ENCODE assay signal across 21 cellular contexts in the genomic region with DNA sequence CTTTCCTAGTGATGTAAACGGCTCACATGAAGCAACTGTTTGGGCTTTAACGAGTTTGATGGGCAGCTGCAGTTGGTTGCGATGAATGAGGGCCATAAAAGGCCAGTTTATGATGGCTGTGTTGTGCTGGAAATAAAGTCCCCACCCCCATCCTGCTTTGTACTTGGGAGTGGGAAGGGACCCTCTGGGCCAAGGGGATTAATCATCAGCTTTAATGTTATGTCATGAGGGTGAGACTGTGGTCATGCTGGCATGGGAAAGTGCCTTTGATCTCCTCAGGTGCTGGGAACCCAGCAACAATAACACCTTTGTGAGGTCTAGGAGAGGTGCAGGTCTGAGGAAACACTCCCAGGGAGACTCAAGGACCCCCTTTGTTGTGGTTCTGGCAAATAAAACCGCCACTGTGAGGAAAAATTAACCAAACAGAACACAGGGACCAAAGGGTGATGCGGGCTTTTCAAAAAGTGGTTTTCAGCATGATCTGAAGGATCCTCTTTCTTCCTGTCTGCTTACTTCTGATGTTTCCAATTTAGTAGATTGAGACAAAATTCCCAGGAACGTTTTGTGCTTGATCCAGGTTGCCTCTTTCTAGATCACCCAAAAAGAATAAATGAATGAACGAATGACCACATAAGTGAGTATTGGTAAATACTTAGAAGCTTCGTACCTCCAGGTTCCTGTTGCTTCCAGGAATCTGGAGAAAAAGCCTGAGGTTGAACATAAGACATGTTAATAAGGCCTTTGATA.
A peak's percentile ranks its signal among the peaks of the same experiment; 100 is the strongest.
DNase-seq lines count a peak whose midpoint lies in the region; ATAC-seq and TF ChIP-seq lines count a peak whose summit lies in the region.
"Had no signal": no experiment of that assay in that cellular context is flagged by ENCODE, and none has a peak within 500 bp of the region (broad histone marks: within the 10 kb centered on the region; RNA-seq: fewer than 3 reads in every experiment).

No MANE protein-coding gene starts in this region.

- no peak for TF ChIP-seq CTCF in HEK293 (tag by site-specific recombination; IDR thresholded peaks at IDR 0.05)

- no peak overlapping the region for H3K27ac ChIP-seq in HEK293 (ENCODE audit: extremely low read depth, low read depth, low read length)
- H3K27ac ChIP-seq: adrenal gland, vagina had no signal

- H3K36me3 ChIP-seq in HEK293 (ENCODE audit: control insufficient read depth in 2 of 2, insufficient read depth in 1 of 2, low read length in 2 of 2), result no peaks in the 10 kb centered on the region
- H3K36me3 ChIP-seq: adrenal gland, vagina had no signal

- ATAC-seq in left colon (peak; percentile 92), GM21723 (IDR thresholded peaks at IDR 0.05; ENCODE audit: unreplicated experiment) (no peak), HG02798 (IDR thresholded peaks at IDR 0.05; ENCODE audit: poor library complexity, unreplicated experiment) (no peak)
- ATAC-seq: activated T-cell treated with anti-CD3 and anti-CD28 coated beads, Interleukin-2, amount 50 U/mL, for 4 hours; Panc1; right cardiac atrium had no signal

- H3K4me3 ChIP-seq in HEK293 (ENCODE audit: low read depth, low read length), result no peak overlapping the region
- H3K4me3 ChIP-seq: adrenal gland, vagina had no signal

- POLR2A ChIA-PET in HEK293 (lab: Yijun Ruan, JAX), result no interaction called here

- CTCF ChIA-PET in HEK293 (lab: Yijun Ruan, JAX), result no interaction called here

- DNase-seq in NCI-H510A treated with DMSO at 0.1 percent for 48 hours (lab: John Stamatoyannopoulos, UW) (peak; percentile 47), left colon (peak; percentile 16 to 38), renal cortical epithelial cell (ENCODE audit: low read depth) (peak; percentile 92)
- DNase-seq in activated CD4-positive, alpha-beta T cell treated with anti-CD3 and anti-CD28 coated beads, Interleukin-2, amount 50 U/mL, for 4 hours, result no peak
- DNase-seq: activated naive CD4-positive, alpha-beta T cell; activated T-cell treated with anti-CD3 and anti-CD28 coated beads, Interleukin-2, amount 50 U/mL, for 4 hours; adrenal gland; head of caudate nucleus; NCI-H1092; NCI-H1930; NCI-H345; NK-92 treated with Interleukin-12 subunit alpha and Interleukin-12 subunit beta, amount 100 ng/mL, for 24 hours; occipital lobe; right cardiac atrium; SIG-M5; substantia nigra had no signal

- intact Hi-C loops in left colon (cut with DNase I, micrococcal nuclease), result no loop called here

- H3K9me3 ChIP-seq in HEK293 (ENCODE audit: control insufficient read depth, insufficient read depth, low read depth, low read length), result no peaks in the 10 kb centered on the region
- H3K9me3 ChIP-seq: adrenal gland, vagina had no signal

- peaks cover 3% of the 10 kb centered on the region; the same call in 1 of the 2 replicates for H3K4me1 ChIP-seq in HEK293 (ENCODE audit: control insufficient read depth, insufficient read depth, low read length)
- H3K4me1 ChIP-seq: vagina had no signal

TF ChIP-seq in HEK293, 187 proteins besides CTCF, POLR2A, EP300 and RAD21:
- no peak for TF ChIP-seq ZNF302 (tag by site-specific recombination; IDR thresholded peaks at IDR 0.05; ENCODE audit: low read depth)
- TF ChIP-seq ZNF529 (tag by site-specific recombination; IDR thresholded peaks at IDR 0.05; ENCODE audit: insufficient replicate concordance), result no peak
- TF ChIP-seq TCF7L2 (IDR thresholded peaks at IDR 0.05; ENCODE audit: borderline replicate concordance, low read depth, low read length), result peak; percentile 44; the same call in 1 of the 2 replicates

Comparison
In these comparisons a context has a peak if more than half of its experiments do, and no peak if none do; other contexts are left out.
1. DNase-seq: peak in NCI-H510A treated with DMSO at 0.1 percent for 48 hours (single experiment), left colon (2 of 2) and renal cortical epithelial cell (single experiment); none in activated CD4-positive, alpha-beta T cell treated with anti-CD3 and anti-CD28 coated beads, Interleukin-2, amount 50 U/mL, for 4 hours (0 of 2).